ENCODE assay signal across 13 cellular contexts in genomic region chr5:206406-206805, GRCh38. TPM values are rescaled to one million over a fixed set of nuclear protein-coding genes. Genes with fewer than 3 reads are reported as not detected.
DNase-seq lines count a peak whose midpoint lies in the region; ATAC-seq and TF ChIP-seq lines count a peak whose summit lies in the region.
"Had no signal": no experiment of that assay in that cellular context is flagged by ENCODE, and none has a peak within 500 bp of the region (broad histone marks: within the 10 kb centered on the region; RNA-seq: fewer than 3 reads in every experiment).

No MANE protein-coding gene starts in this region.

- DNase-seq in ACHN (peak; percentile 31), dermis blood vessel endothelial cell (peak; percentile 59), iris pigment epithelial cell (ENCODE audit: low read depth) (peak; percentile 65), spleen (no peak), OCI-M2 (lab: John Stamatoyannopoulos, UW; ENCODE audit: unreplicated experiment) (no peak), transverse colon (no peak)
- DNase-seq: GDM1, NCI-H187, NCI-H510A treated with DMSO at 0.1 percent for 48 hours had no signal

- TF ChIP-seq POLR2A in spleen (IDR thresholded peaks at IDR 0.05) (no peak), transverse colon (IDR thresholded peaks at IDR 0.05) (no peak)

- no peak for TF ChIP-seq CTCF in spleen (IDR thresholded peaks at IDR 0.05 in 8 of 11, conservative IDR thresholded peaks at IDR 0.05 in 3 of 11)
- no peak for TF ChIP-seq CTCF in transverse colon (IDR thresholded peaks at IDR 0.05)

- TF ChIP-seq RAD21 in Ishikawa (IDR thresholded peaks at IDR 0.05; ENCODE audit: low read depth): no peak

- no peaks in the 10 kb centered on the region for H3K27me3 ChIP-seq in spleen (replicated peaks in 1 of 7)
- no peaks in the 10 kb centered on the region for H3K27me3 ChIP-seq in transverse colon

- H3K4me1 ChIP-seq in spleen (peaks cover 0 to 11% (median 1%) of the 10 kb centered on the region in 6 donors), transverse colon (peaks cover 0 to 7% (median 0%) of the 10 kb centered on the region in 4 donors)

- H3K27ac ChIP-seq in spleen (no peak overlapping the region), transverse colon (no peak overlapping the region)

- no peak for ATAC-seq in HG03139 (IDR thresholded peaks at IDR 0.05; ENCODE audit: unreplicated experiment)

- intact Hi-C loops in spleen (cut with DNase I; ENCODE audit: low total_unique reads): no loop called here
- intact Hi-C loops in transverse colon (cut with DNase I; ENCODE audit: low total_unique reads): no loop called here

- WGBS in spleen, 5 donors: 87 to 96% (median 92%) methylated on average over 9 to 11 of the region's 11 CpGs
- WGBS in transverse colon (ENCODE audit: low coverage in 1 of 2), 2 donors: 82% methylated on average over 2 to 11 of the region's 11 CpGs

- no peaks in the 10 kb centered on the region for H3K9me3 ChIP-seq in spleen
- H3K9me3 ChIP-seq in transverse colon: no peaks in the 10 kb centered on the region

- H3K4me3 ChIP-seq in spleen: no peak overlapping the region
- no peak overlapping the region for H3K4me3 ChIP-seq in transverse colon

- peaks cover 0 to 61% (median 32%) of the 10 kb centered on the region in 6 donors for H3K36me3 ChIP-seq in spleen
- H3K36me3 ChIP-seq in transverse colon: peaks cover 0 to 5% (median 2%) of the 10 kb centered on the region in 4 donors

- TF ChIP-seq EP300 in Ishikawa (IDR thresholded peaks at IDR 0.05; ENCODE audit: borderline replicate concordance): no peak
- TF ChIP-seq EP300 in transverse colon (IDR thresholded peaks at IDR 0.05; ENCODE audit: low read depth): no peak

- in situ Hi-C loops in ACHN (cut with HindIII; ENCODE audit: low pct_ligation_motif_present, low pct_unique_long_range_greater_than_20kb, low sequenced_read_pairs) (no loop called here), transverse colon (cut with MboI; ENCODE audit: low pct_ligation_motif_present in 1 of 4, low pct_unique_long_range_greater_than_20kb in 1 of 4, low sequenced_read_pairs in 3 of 4) (no loop called here)

TF ChIP-seq in Ishikawa, 13 proteins besides CTCF, POLR2A, EP300 and RAD21:
- TF ChIP-seq REST (IDR thresholded peaks at IDR 0.05; ENCODE audit: low read depth) (no peak), NFIC (IDR thresholded peaks at IDR 0.05) (peak; percentile 7; the same call in 1 of the 2 replicates), TCF12 (IDR thresholded peaks at IDR 0.05; ENCODE audit: low read depth) (no peak), CEBPB (IDR thresholded peaks at IDR 0.05) (no peak), FOXM1 (IDR thresholded peaks at IDR 0.05; ENCODE audit: borderline replicate concordance, low read depth) (no peak), YY1 (IDR thresholded peaks at IDR 0.05; ENCODE audit: low read depth) (no peak), ZBTB7A (IDR thresholded peaks at IDR 0.05; ENCODE audit: low read depth) (no peak)
TF ChIP-seq in Ishikawa: peak in this region for 1.

RNA-seq across cellular contexts. Expression of gene CCDC127, which starts 11.5 kb away (rescaled TPM):
- total RNA-seq in dermis blood vessel endothelial cell (5.6 and 6.7 TPM in 2 replicates), spleen (1 to 10 TPM; 2.8 to 8.9 (median 5.7) TPM), transverse colon (1 to 10 TPM; 1.2 to 4.9 (median 4.8) TPM)
- 1 to 10 TPM; 1.2 to 2.6 (median 1.8) TPM for polyA plus RNA-seq in spleen

RNA-seq across cellular contexts. Expression of gene SDHA, which starts 11.7 kb away (rescaled TPM):
- 123 and 196 TPM in 2 replicates for total RNA-seq in dermis blood vessel endothelial cell
- total RNA-seq in spleen: 100 to 1,000 TPM in 6 of 7 donors, 10 to 100 TPM in 1; 91.9 to 135 (median 122) TPM
- 10 to 100 TPM; 58.6 to 86.0 (median 62.3) TPM for polyA plus RNA-seq in spleen
- total RNA-seq in transverse colon: 100 to 1,000 TPM; 155 to 471 (median 250) TPM

RNA-seq across cellular contexts. Expression of gene LRRC14B, which starts 15.1 kb away (rescaled TPM):
- total RNA-seq in dermis blood vessel endothelial cell: not detected in 2 replicates
- total RNA-seq in spleen: not detected
- under 1 TPM in 1 of 3 donors, not detected in 2; 0.10 TPM for polyA plus RNA-seq in spleen
- not detected for total RNA-seq in transverse colon
- total RNA-seq: activated T-helper 2 cell treated with anti-CD3 and anti-CD28 coated beads, Interferon-gamma antibody, Interleukin-2, Interleukin-4, amounts not matched to agents 10 μg/mL and 5 μg/mL and 100 μg/mL, durations not matched to agents 14 hours and 24 hours and 36 hours had no signal
- polyA plus RNA-seq: AG04450 had no signal

Comparison
In these comparisons a context has a peak if more than half of its experiments do, and no peak if none do; other contexts are left out.
1. DNase-seq: peak in ACHN (single experiment), dermis blood vessel endothelial cell (single experiment) and iris pigment epithelial cell (single experiment); none in spleen (single experiment), OCI-M2 (single experiment) and transverse colon (single experiment).